Comparison of ENCODE assay signal across 10 cellular contexts in the genomic region with DNA sequence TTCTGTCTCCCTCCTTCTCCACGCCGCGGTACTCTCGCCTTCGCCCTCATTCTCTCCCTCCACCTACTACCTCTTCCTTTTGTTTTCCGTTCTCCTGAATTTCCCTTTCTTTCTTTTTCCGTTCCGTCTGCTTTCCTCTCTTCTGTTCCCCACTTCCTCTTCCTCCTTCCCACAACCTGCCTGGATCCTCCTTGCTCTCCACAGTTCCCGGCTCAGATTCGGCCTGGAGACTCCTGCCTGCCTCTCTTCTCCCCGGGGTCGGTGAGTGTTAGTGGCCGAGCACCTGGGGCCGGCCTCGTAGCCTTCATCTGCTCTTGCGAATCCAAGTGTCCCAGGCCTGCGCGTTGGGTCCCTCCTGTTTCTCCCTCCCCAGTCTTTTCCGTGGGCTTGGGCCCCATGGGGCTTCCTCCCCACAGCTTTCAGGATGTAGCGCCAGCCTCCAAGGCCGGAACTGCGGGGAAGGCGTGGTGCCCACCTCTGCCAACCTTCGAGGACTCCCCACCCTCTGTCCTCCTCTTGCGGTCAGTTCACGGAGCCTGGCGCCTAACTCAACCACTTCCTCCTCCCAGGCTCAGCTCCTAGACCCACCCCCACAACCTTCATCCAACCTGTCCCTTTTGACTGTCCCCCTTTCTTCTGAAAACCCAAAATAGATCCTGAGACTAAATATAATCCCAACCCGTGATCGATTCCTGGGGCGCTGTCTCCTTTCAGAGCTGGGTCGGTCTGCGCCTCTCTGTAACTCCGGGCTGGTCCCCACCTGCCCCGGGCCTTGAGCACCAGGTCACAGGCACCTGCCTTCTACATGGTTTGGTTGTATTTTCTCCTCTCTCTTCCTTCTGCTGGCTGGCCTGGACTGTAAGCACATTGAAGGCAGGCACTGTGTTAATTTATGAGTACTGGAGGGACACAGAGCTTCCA. TPM values are rescaled to one million over a fixed set of nuclear protein-coding genes. Genes with fewer than 3 reads are reported as not detected.
DNase-seq lines count a peak whose midpoint lies in the region; ATAC-seq, FAIRE-seq and TF ChIP-seq lines count a peak whose summit lies in the region.
"Had no signal": no experiment of that assay in that cellular context is flagged by ENCODE, and none has a peak within 500 bp of the region (broad histone marks: within the 10 kb centered on the region; RNA-seq: fewer than 3 reads in every experiment).

No MANE protein-coding gene starts in this region.

- H3K9me3 Mint-ChIP-seq in activated naive CD4-positive, alpha-beta T cell treated with anti-CD3 and anti-CD28 coated beads, Interleukin-2, amount 50 U/mL, for 24 hours: peaks cover 5% of the 10 kb centered on the region
- peaks cover 1 to 7% of the 10 kb centered on the region in 2 donors for H3K9me3 Mint-ChIP-seq in activated naive CD4-positive, alpha-beta T cell treated with anti-CD3 and anti-CD28 coated beads, Interleukin-2, amount 50 U/mL, for 72 hours
- H3K9me3 Mint-ChIP-seq in astrocyte (ENCODE audit: unreplicated experiment): peaks cover 30% of the 10 kb centered on the region

- peak overlapping the region; percentile 69 for H3K4me2 ChIP-seq in astrocyte (ENCODE audit: low read length)

- peaks cover 76% of the 10 kb centered on the region for H3K4me1 Mint-ChIP-seq in activated naive CD4-positive, alpha-beta T cell treated with anti-CD3 and anti-CD28 coated beads, Interleukin-2, amount 50 U/mL, for 24 hours
- peaks cover 1% of the 10 kb centered on the region for H3K4me1 Mint-ChIP-seq in astrocyte (ENCODE audit: low read depth, unreplicated experiment)

- no peak for TF ChIP-seq POLR2A in right lobe of liver (IDR thresholded peaks at IDR 0.05)

- no peak overlapping the region for H3K4me3 ChIP-seq in astrocyte (ENCODE audit: insufficient read depth, low read depth, low read length)
- H3K4me3 ChIP-seq in right lobe of liver: no peak overlapping the region
- H3K4me3 ChIP-seq in tibial artery: peak overlapping the region; percentile 38 to 40

- intact Hi-C loops in right lobe of liver (cut with DNase I): no loop called here
- intact Hi-C loops in tibial artery (cut with DNase I; ENCODE audit: low total_unique reads): loop anchor here (10.0 kb wide), 2 partner anchors 325 to 795 kb away; no protein-coding TSS in a partner anchor

- H3K9ac ChIP-seq in astrocyte (ENCODE audit: low read length): no peak overlapping the region

- peaks cover 15% of the 10 kb centered on the region for H3K9me3 ChIP-seq in astrocyte (ENCODE audit: insufficient read depth, low read depth, low read length)
- no peaks in the 10 kb centered on the region for H3K9me3 ChIP-seq in right lobe of liver
- H3K9me3 ChIP-seq in tibial artery: peaks cover 0 to 5% (median 0%) of the 10 kb centered on the region in 3 donors

- H3K27ac ChIP-seq in astrocyte (ENCODE audit: low read depth, low read length) (no peak overlapping the region), right lobe of liver (peak overlapping the region in 2 of 3 donors; percentile 2 to 14), tibial artery (peak overlapping the region; percentile 49 to 69)

- TF ChIP-seq CTCF in astrocyte (IDR thresholded peaks at IDR 0.05; ENCODE audit: insufficient read depth, low read depth, low read length): no peak
- no peak for TF ChIP-seq CTCF in right lobe of liver (IDR thresholded peaks at IDR 0.05)
- TF ChIP-seq CTCF in tibial artery (IDR thresholded peaks at IDR 0.05): no peak

- H3K4me3 Mint-ChIP-seq in activated naive CD4-positive, alpha-beta T cell treated with anti-CD3 and anti-CD28 coated beads, Interleukin-2, amount 50 U/mL, for 24 hours: peak overlapping the region; percentile 19
- H3K4me3 Mint-ChIP-seq in astrocyte (ENCODE audit: unreplicated experiment): no peak overlapping the region

- no peaks in the 10 kb centered on the region for H3K36me3 Mint-ChIP-seq in activated naive CD4-positive, alpha-beta T cell treated with anti-CD3 and anti-CD28 coated beads, Interleukin-2, amount 50 U/mL, for 24 hours
- peaks cover 43% of the 10 kb centered on the region in 2 donors for H3K36me3 Mint-ChIP-seq in activated naive CD4-positive, alpha-beta T cell treated with anti-CD3 and anti-CD28 coated beads, Interleukin-2, amount 50 U/mL, for 72 hours
- peaks cover 13% of the 10 kb centered on the region for H3K36me3 Mint-ChIP-seq in astrocyte (ENCODE audit: low read depth, unreplicated experiment)

- H3K27me3 ChIP-seq in astrocyte (ENCODE audit: insufficient read depth, low read length) (peaks cover 96% of the 10 kb centered on the region), right lobe of liver (peaks cover 5 to 71% of the 10 kb centered on the region in 2 donors), tibial artery (peaks cover 9 to 86% of the 10 kb centered on the region in 2 donors)

- ATAC-seq in activated naive CD4-positive, alpha-beta T cell treated with anti-CD3 and anti-CD28 coated beads, Interleukin-2, amount 50 U/mL, for 72 hours: no peak
- ATAC-seq in right lobe of liver (no peak), HG03460 (IDR thresholded peaks at IDR 0.05; ENCODE audit: unreplicated experiment) (no peak)

- H3K36me3 ChIP-seq in astrocyte (ENCODE audit: insufficient read depth, low read length) (no peaks in the 10 kb centered on the region), right lobe of liver (no peaks in the 10 kb centered on the region), tibial artery (no peaks in the 10 kb centered on the region)

- H2AFZ ChIP-seq in astrocyte (ENCODE audit: low read depth, low read length): peak overlapping the region; percentile 60

- no peaks in the 10 kb centered on the region for H3K79me2 ChIP-seq in astrocyte (ENCODE audit: insufficient read depth, low read length)

- no peak for DNase-seq in activated naive CD4-positive, alpha-beta T cell treated with anti-CD3 and anti-CD28 coated beads, Interleukin-2, amount 50 U/mL, for 72 hours (ENCODE audit: low spot score in 2 of 2)
- DNase-seq in astrocyte (ENCODE audit: low read depth) (no peak), right lobe of liver (no peak), tibial artery (no peak), NCI-H2196 treated with DMSO at 0.1 percent for 48 hours (lab: John Stamatoyannopoulos, UW; ENCODE audit: unreplicated experiment) (no peak), NCI-H1930 (lab: John Stamatoyannopoulos, UW) (no peak)
- DNase-seq: NCI-H1417 treated with DMSO at 0.1 percent for 48 hours had no signal

- peaks cover 13% of the 10 kb centered on the region for H3K4me1 ChIP-seq in astrocyte (ENCODE audit: insufficient read depth, low read length)
- peaks cover 0 to 27% (median 7%) of the 10 kb centered on the region in 4 donors for H3K4me1 ChIP-seq in right lobe of liver
- H3K4me1 ChIP-seq in tibial artery: peaks cover 0 to 56% (median 28%) of the 10 kb centered on the region in 4 donors

- H3K27me3 Mint-ChIP-seq in activated naive CD4-positive, alpha-beta T cell treated with anti-CD3 and anti-CD28 coated beads, Interleukin-2, amount 50 U/mL, for 24 hours: peaks cover 63% of the 10 kb centered on the region
- peaks cover 86% of the 10 kb centered on the region for H3K27me3 Mint-ChIP-seq in astrocyte (ENCODE audit: low read depth, unreplicated experiment)

- peaks cover 8% of the 10 kb centered on the region for H4K20me1 ChIP-seq in astrocyte (ENCODE audit: insufficient read depth, low read length)

- FAIRE-seq in astrocyte (lab: Jason Lieb, UNC): no peak

- H3K27ac Mint-ChIP-seq in activated naive CD4-positive, alpha-beta T cell treated with anti-CD3 and anti-CD28 coated beads, Interleukin-2, amount 50 U/mL, for 24 hours: peak overlapping the region; percentile 6
- H3K27ac Mint-ChIP-seq in activated naive CD4-positive, alpha-beta T cell treated with anti-CD3 and anti-CD28 coated beads, Interleukin-2, amount 50 U/mL, for 72 hours: peak overlapping the region in 1 of 2 donors; percentile 82
- H3K27ac Mint-ChIP-seq in astrocyte (ENCODE audit: unreplicated experiment): peak overlapping the region; percentile 78

- WGBS in right lobe of liver (ENCODE audit: insufficient coverage, low coverage, low lambda C conversion rate, missing lambda C conversion rate): 11% methylated on average over 33 of the region's 34 CpGs

RNA-seq across cellular contexts. Expression of a gene that starts 6.8 kb away (rescaled TPM):
- total RNA-seq in activated naive CD4-positive, alpha-beta T cell treated with anti-CD3 and anti-CD28 coated beads, Interleukin-2, amount 50 U/mL, for 72 hours: 10 to 100 TPM in 1 of 2 donors, not detected in 1; 25.1 TPM
- 0.82 and 1.0 TPM in 2 replicates for total RNA-seq in astrocyte
- total RNA-seq in right lobe of liver: 1 to 10 TPM in 5 of 6 experiments, under 1 TPM in 1; 0.86 to 3.4 (median 2.4) TPM
- total RNA-seq: fibroblast of villous mesenchyme had no signal

Comparison
In these comparisons a context has a peak if more than half of its experiments do, and no peak if none do; other contexts are left out.
1. H3K4me3 ChIP-seq: peak in tibial artery (2 of 2); none in astrocyte (single experiment) and right lobe of liver (0 of 3).